In genomic region chr2:182866461-182867369, GRCh38 we compare ENCODE assay signal across 8 cellular contexts. TPM values are rescaled to one million over a fixed set of nuclear protein-coding genes. Genes with fewer than 3 reads are reported as not detected.
A peak's percentile ranks its signal among the peaks of the same experiment; 100 is the strongest.
DNase-seq lines count a peak whose midpoint lies in the region; ATAC-seq, FAIRE-seq and TF ChIP-seq lines count a peak whose summit lies in the region.

Gene FRZB (minus strand): TSS chr2:182866637. CDS start chr2:182866552, 85 bp downstream.

- no peak within 1 kb of the TSS for H3K23ac ChIP-seq in H1 (ENCODE audit: insufficient read length)

- H3K14ac ChIP-seq in H1 (ENCODE audit: insufficient read length) = no peak within 1 kb of the TSS

- peak within 1 kb of the TSS; percentile 30; the same call in 1 of the 2 replicates for H2BK12ac ChIP-seq in H1 (ENCODE audit: low read depth, low read length)

- peak; percentile 51 for ATAC-seq in lung (ENCODE audit: insufficient read depth, low FRiP score)
- ATAC-seq in HG03565 (IDR thresholded peaks at IDR 0.05; ENCODE audit: unreplicated experiment) = no peak

- no peak; a peak in 1 of 4 replicates for TF ChIP-seq RAD21 in H1 (IDR thresholded peaks at IDR 0.05 in 1 of 2, conservative IDR thresholded peaks at IDR 0.05 in 1 of 2; ENCODE audit: low read depth in 2 of 2, low read length in 2 of 2)

- H3K27me3 ChIP-seq in SJSA1 (replicated peaks) = peaks cover 5% of the 10 kb centered on the region
- H3K27me3 ChIP-seq in H1 (replicated peaks in 1 of 4; ENCODE audit: control insufficient read depth in 3 of 4, extremely low read depth in 1 of 4, insufficient read depth in 3 of 4, low read length in 3 of 4) = peaks cover 2 to 19% (median 12%) of the 10 kb centered on the region in 4 experiments
- H3K27me3 ChIP-seq in lung (ENCODE audit: control insufficient read depth, insufficient read depth) = no peaks in the 10 kb centered on the region
- no peaks in the 10 kb centered on the region for H3K27me3 ChIP-seq in testis

- H3K4me1 ChIP-seq in SJSA1 (replicated peaks) = peaks cover 8% of the 10 kb centered on the region; the same call in 1 of the 2 replicates
- peaks cover 3 to 14% (median 7%) of the 10 kb centered on the region in 4 experiments; a peak in 6 of 7 replicates for H3K4me1 ChIP-seq in H1 (replicated peaks in 1 of 4; ENCODE audit: control insufficient read depth in 3 of 4, insufficient read depth in 4 of 4, low read length in 3 of 4)
- H3K4me1 ChIP-seq in lung (ENCODE audit: control insufficient read depth in 2 of 2, insufficient read depth in 2 of 2, low read length in 2 of 2) = peaks cover 5 to 7% of the 10 kb centered on the region in 2 donors
- peaks cover 16% of the 10 kb centered on the region for H3K4me1 ChIP-seq in testis

- H3K4ac ChIP-seq in H1 (replicated peaks; ENCODE audit: insufficient read length, low read depth, low read length) = no peak within 1 kb of the TSS

- no peaks in the 10 kb centered on the region for H3K9me3 Mint-ChIP-seq in activated CD4-positive, alpha-beta T cell treated with anti-CD3 and anti-CD28 coated beads, Interleukin-2, amount 10 ng/mL, durations not matched to agents 24 days and 14 days

- peak within 1 kb of the TSS; percentile 66 for H3K4me3 Mint-ChIP-seq in activated CD4-positive, alpha-beta T cell treated with anti-CD3 and anti-CD28 coated beads, Interleukin-2, amount 10 ng/mL, durations not matched to agents 24 days and 14 days

- H4K5ac ChIP-seq in H1 (ENCODE audit: insufficient read length, low read depth, low read length) = peak within 1 kb of the TSS; percentile 33

- no peaks in the 10 kb centered on the region for H3K36me3 Mint-ChIP-seq in activated CD4-positive, alpha-beta T cell treated with anti-CD3 and anti-CD28 coated beads, Interleukin-2, amount 10 ng/mL, durations not matched to agents 24 days and 14 days (ENCODE audit: low read depth)

- H3K9me3 ChIP-seq in SJSA1 (replicated peaks) (no peaks in the 10 kb centered on the region), H1 (ENCODE audit: insufficient read depth in 2 of 2, low read depth in 1 of 2, low read length in 1 of 2) (no peaks in the 10 kb centered on the region), lung (ENCODE audit: control insufficient read depth in 2 of 2, insufficient read depth in 1 of 2, low read length in 1 of 2) (peaks cover 0 to 2% of the 10 kb centered on the region in 2 donors), testis (no peaks in the 10 kb centered on the region)

- peak; percentile 57 for DNase-seq in activated CD4-positive, alpha-beta T cell treated with anti-CD3 and anti-CD28 coated beads, Interleukin-2, amount 10 ng/mL, durations not matched to agents 24 days and 14 days
- no peak for DNase-seq in activated CD4-positive, alpha-beta T cell treated with anti-CD3 and anti-CD28 coated beads for 1 hour
- peak; percentile 51 to 52 for DNase-seq in SJSA1 (ENCODE audit: low read depth in 1 of 2, low spot score in 2 of 2)
- peak; percentile 17 to 77 for DNase-seq in H1 (ENCODE audit: low read depth in 1 of 2, low spot score in 2 of 2)
- peak; percentile 33 for DNase-seq in lung (ENCODE audit: low spot score)
- peak; percentile 68 for DNase-seq in testis
- DNase-seq in GF-D8 (lab: John Stamatoyannopoulos, UW) = no peak

- H3K23me2 ChIP-seq in H1 (ENCODE audit: low read depth, low read length) = peaks cover 15% of the 10 kb centered on the region

- peak within 1 kb of the TSS in 1 of 4 experiments; percentile 40; a peak in 1 of 7 replicates for H3K9ac ChIP-seq in H1 (replicated peaks in 1 of 4; ENCODE audit: extremely low read depth in 1 of 4, low read depth in 3 of 4, low read length in 3 of 4)

- CTCF ChIA-PET in H1 (lab: Charles Lee; ENCODE audit: partially characterized antibody) = interaction anchor here (0.6 to 6.4 kb wide), 24 partner anchors 9 to 204 kb away, joined by 3 to 71 read pairs (median 4); no protein-coding TSS in a partner anchor

- no peak within 1 kb of the TSS for H2BK5ac ChIP-seq in H1 (ENCODE audit: low read depth, low read length)

- H3K56ac ChIP-seq in H1 (replicated peaks; ENCODE audit: insufficient read length, low read depth, low read length) = peak within 1 kb of the TSS; percentile 40

- H3K36me3 ChIP-seq in SJSA1 (no peaks in the 10 kb centered on the region), H1 (ENCODE audit: control insufficient read depth in 2 of 4, insufficient read depth in 4 of 4, low read length in 3 of 4) (no peaks in the 10 kb centered on the region), lung (ENCODE audit: control insufficient read depth in 2 of 2, insufficient read depth in 2 of 2, low read length in 2 of 2) (no peaks in the 10 kb centered on the region), testis (ENCODE audit: low read depth, missing control alignments) (no peaks in the 10 kb centered on the region)

- H4K8ac ChIP-seq in H1 (ENCODE audit: extremely low read depth, insufficient read depth, low read length) = peak within 1 kb of the TSS; percentile 52; the same call in 1 of the 2 replicates

- H4K91ac ChIP-seq in H1 (replicated peaks; ENCODE audit: insufficient read length, low read length) = no peak within 1 kb of the TSS

- H4K20me1 ChIP-seq in H1 (replicated peaks in 1 of 2; ENCODE audit: control insufficient read depth in 1 of 2, insufficient read depth in 2 of 2, low read length in 2 of 2) = no peaks in the 10 kb centered on the region

- intact Hi-C loops in activated CD4-positive, alpha-beta T cell treated with anti-CD3 and anti-CD28 coated beads, Interleukin-2, amount 10 ng/mL, durations not matched to agents 24 days and 14 days (cut with micrococcal nuclease) = no loop called here
- intact Hi-C loops in testis (cut with DNase I; ENCODE audit: low total_unique reads) = no loop called here

- no peak within 1 kb of the TSS for H2AK5ac ChIP-seq in H1 (ENCODE audit: low read depth, low read length)

- H3K4me2 ChIP-seq in H1 (ENCODE audit: insufficient read depth in 1 of 2, low read depth in 2 of 2, low read length in 2 of 2) = peak within 1 kb of the TSS; percentile 72 to 97

- no peak for TF ChIP-seq EP300 in H1 (IDR thresholded peaks at IDR 0.05; ENCODE audit: borderline replicate concordance in 1 of 2, low read depth in 2 of 2, low read length in 2 of 2)

- H3K4me3 ChIP-seq in SJSA1 (peak within 1 kb of the TSS; percentile 34), H1 (ENCODE audit: extremely low read depth in 1 of 4, insufficient read depth in 2 of 4, low read depth in 3 of 4, low read length in 4 of 4) (peak within 1 kb of the TSS; percentile 48 to 68 (median 54)), lung (no peak within 1 kb of the TSS), testis (peak within 1 kb of the TSS; percentile 19 to 59)

- FAIRE-seq in H1 (lab: Jason Lieb, UNC) = no peak

- TF ChIP-seq CTCF in H1 (IDR thresholded peaks at IDR 0.05; ENCODE audit: control extremely low read depth in 1 of 3, insufficient read depth in 1 of 3, low read depth in 1 of 3, low read length in 3 of 3) = no peak
- no peak for TF ChIP-seq CTCF in lung (IDR thresholded peaks at IDR 0.05; ENCODE audit: control extremely low read depth, extremely low read depth)
- TF ChIP-seq CTCF in testis (IDR thresholded peaks at IDR 0.05) = no peak

- peak within 1 kb of the TSS; percentile 55 for H3K18ac ChIP-seq in H1 (ENCODE audit: extremely low read depth, low read length)

- no peaks in the 10 kb centered on the region for H3K79me2 ChIP-seq in H1 (ENCODE audit: control insufficient read depth in 1 of 2, insufficient read depth in 2 of 2, low read length in 2 of 2)

- no peak within 1 kb of the TSS for H2BK120ac ChIP-seq in H1 (replicated peaks; ENCODE audit: low read depth, low read length)

- TF ChIP-seq POLR2A in H1 (IDR thresholded peaks at IDR 0.05; ENCODE audit: control extremely low read depth in 1 of 2, low read depth in 2 of 2, low read length in 2 of 2) (no peak), testis (IDR thresholded peaks at IDR 0.05) (no peak)

- no peak within 1 kb of the TSS for H3K27ac ChIP-seq in SJSA1
- no peak within 1 kb of the TSS for H3K27ac ChIP-seq in H1 (ENCODE audit: low read depth, low read length)
- H3K27ac ChIP-seq in lung (ENCODE audit: low read depth in 1 of 2, low read length in 1 of 2) = no peak within 1 kb of the TSS
- H3K27ac ChIP-seq in testis = peak within 1 kb of the TSS; percentile 63 to 65

- 2% methylated on average over 53 of the region's 55 CpGs; no CpG with 5 or more reads in 1 of the 2 experiments for WGBS in H1 (ENCODE audit: extremely low coverage in 1 of 2, insufficient coverage in 1 of 2, insufficient read length in 1 of 2, insufficient replicate concordance in 2 of 2, low coverage in 1 of 2, low lambda C conversion rate in 2 of 2, missing lambda C conversion rate in 1 of 2), 2 experiments
- 2 to 3% methylated on average over 55 of the region's 55 CpGs for WGBS in lung, 2 donors
- WGBS in testis, 2 donors = 1 to 2% methylated on average over 22 to 49 of the region's 55 CpGs

- H3K27me3 Mint-ChIP-seq in activated CD4-positive, alpha-beta T cell treated with anti-CD3 and anti-CD28 coated beads, Interleukin-2, amount 10 ng/mL, durations not matched to agents 24 days and 14 days = peaks cover 61% of the 10 kb centered on the region

- peak within 1 kb of the TSS; percentile 93 for H2AFZ ChIP-seq in H1 (ENCODE audit: low read length)

- H2BK15ac ChIP-seq in H1 (ENCODE audit: low read length) = no peak within 1 kb of the TSS

- H3K79me1 ChIP-seq in H1 (ENCODE audit: low read depth, low read length) = no peaks in the 10 kb centered on the region

- peak within 1 kb of the TSS; percentile 8; the same call in 1 of the 2 replicates for H2BK20ac ChIP-seq in H1 (ENCODE audit: low read length)

- H3K27ac Mint-ChIP-seq in activated CD4-positive, alpha-beta T cell treated with anti-CD3 and anti-CD28 coated beads, Interleukin-2, amount 10 ng/mL, durations not matched to agents 24 days and 14 days = no peak within 1 kb of the TSS

- peaks cover 13% of the 10 kb centered on the region for H3K4me1 Mint-ChIP-seq in activated CD4-positive, alpha-beta T cell treated with anti-CD3 and anti-CD28 coated beads, Interleukin-2, amount 10 ng/mL, durations not matched to agents 24 days and 14 days

- POLR2A ChIA-PET in H1 (lab: Charles Lee; ENCODE audit: partially characterized antibody) = interaction anchor here (0.6 to 1.5 kb wide), 6 partner anchors 21 to 150 kb away, joined by 3 to 7 read pairs (median 3); partner anchors contain the start of gene DNAJC10

RNA-seq across cellular contexts. Expression of gene FRZB, which starts in this region (rescaled TPM):
- total RNA-seq in activated CD4-positive, alpha-beta T cell treated with anti-CD3 and anti-CD28 coated beads, Interleukin-2, amount 10 ng/mL, durations not matched to agents 24 days and 14 days = not detected in 2 replicates
- total RNA-seq in SJSA1 (2014; rRNA removed; shearing (Covaris generic)) = 0.03 TPM in 1 of 2 replicates, not detected in the other
- total RNA-seq in H1 (2021; fragmentation: NEBNext Ultra II Directional; extraction: Animal tissue kit (Norgen Biotek cat#: 25700)) = 4.6 and 4.7 TPM in 2 replicates
- 4.4 and 5.0 TPM in 2 replicates for polyA plus RNA-seq in H1 (2011; rRNA removed)
- 4.4 TPM for polyA plus RNA-seq in H1 (2011; cell fraction: cytosol; rRNA removed)
- 4.7 TPM for polyA plus RNA-seq in H1 (2011; cell fraction: nucleus; rRNA removed)
- 2.8 to 4.4 TPM (median 3.2 TPM) in 4 replicates for polyA plus RNA-seq in H1 (2012, experiment 1 of 2)
- 2.7 TPM for polyA plus RNA-seq in H1 (2012, experiment 2 of 2)
- 2.7 TPM for polyA plus RNA-seq in H1 (2013, experiment 1 of 2)
- 3.5 TPM for polyA plus RNA-seq in H1 (2013, experiment 2 of 2)
- polyA minus RNA-seq in H1 (2011; rRNA and poly(A)+ RNA removed) = 2.4 and 2.5 TPM in 2 replicates
- 2.6 TPM for polyA minus RNA-seq in H1 (2011; cell fraction: cytosol; rRNA and poly(A)+ RNA removed)
- polyA minus RNA-seq in H1 (2011; cell fraction: nucleus; rRNA and poly(A)+ RNA removed) = 3.4 TPM
- 1 to 10 TPM; 2.0 to 7.4 TPM for total RNA-seq in lung
- 1 to 10 TPM in 1 of 2 donors, under 1 TPM in 1; 0.19 to 1.2 TPM for polyA plus RNA-seq in lung
- 10 to 100 TPM in 1 of 2 donors, 1 to 10 TPM in 1; 8.4 to 25.9 TPM for total RNA-seq in testis
- 21.3 TPM for polyA plus RNA-seq in testis (ENCODE audit: insufficient read depth, low read depth, low replicate concordance)

Comparison
In these comparisons a context has a peak if more than half of its experiments do, and no peak if none do; other contexts are left out.
1. Peak in DNase-seq in activated CD4-positive, alpha-beta T cell treated with anti-CD3 and anti-CD28 coated beads, Interleukin-2, amount 10 ng/mL, durations not matched to agents 24 days and 14 days; RNA of the gene not detected or under 1 TPM.
2. Peak in DNase-seq and H3K4me3 ChIP-seq in SJSA1; RNA of the gene not detected or under 1 TPM.
3. DNase-seq: peak in H1 (2 of 2), lung (single experiment) and testis (single experiment); none in activated CD4-positive, alpha-beta T cell treated with anti-CD3 and anti-CD28 coated beads for 1 hour (single experiment) and GF-D8 (single experiment).
4. H3K27ac ChIP-seq: peak in testis (2 of 2); none in SJSA1 (single experiment), H1 (single experiment) and lung (0 of 2).